9 cellular contexts compared by ENCODE assay signal in genomic region chrX:110853610-110854009, GRCh38. TPM values are rescaled to one million over a fixed set of nuclear protein-coding genes. Genes with fewer than 3 reads are reported as not detected.
DNase-seq lines count a peak whose midpoint lies in the region; ATAC-seq, FAIRE-seq and TF ChIP-seq lines count a peak whose summit lies in the region.
"Had no signal": no experiment of that assay in that cellular context is flagged by ENCODE, and none has a peak within 500 bp of the region (broad histone marks: within the 10 kb centered on the region; RNA-seq: fewer than 3 reads in every experiment).

No MANE protein-coding gene starts in this region.

- no peaks in the 10 kb centered on the region; a peak in 1 of 5 replicates for H3K4me1 ChIP-seq in K562 (replicated peaks in 1 of 2; ENCODE audit: control insufficient read depth in 2 of 2, insufficient read depth in 2 of 2, low read length in 2 of 2)
- H3K4me1 ChIP-seq in mucosa of descending colon (ENCODE audit: low read depth) = no peaks in the 10 kb centered on the region
- H3K4me1 ChIP-seq: BLaER1 treated with 17β-estradiol and CSF1 and Interleukin-3, amounts not matched to agents 10 nM and 100 nM had no signal

- H4K20me1 ChIP-seq in K562 (replicated peaks; ENCODE audit: control insufficient read depth, insufficient read depth, low read length) = no peaks in the 10 kb centered on the region

- H3K9ac ChIP-seq in K562 (ENCODE audit: insufficient read depth in 1 of 2, low read depth in 2 of 2, low read length in 2 of 2) = no peak overlapping the region
- H3K9ac ChIP-seq: BLaER1 treated with 17β-estradiol and CSF1 and Interleukin-3, amounts not matched to agents 10 nM and 100 nM had no signal

- POLR2A ChIA-PET in K562 (lab: Yijun Ruan, JAX) = interaction anchor here (0.7 kb wide), 1 partner anchor 669 kb away, joined by 3 read pairs; no protein-coding TSS in a partner anchor

- TF ChIP-seq POLR2A in K562 (conservative IDR thresholded peaks at IDR 0.05) = no peak

- in situ Hi-C loops in K562 (cut with MboI) = loop anchor here (5.0 to 25.0 kb wide), 3 partner anchors 384 to 691 kb away; no protein-coding TSS in a partner anchor

- no peaks in the 10 kb centered on the region for H3K9me3 ChIP-seq in K562 (replicated peaks; ENCODE audit: control insufficient read depth, insufficient read depth, low read depth, low read length)
- H3K9me3 ChIP-seq in mucosa of descending colon = no peaks in the 10 kb centered on the region

- no peak for TF ChIP-seq RAD21 in K562 (CRISPR knock-in tag; conservative IDR thresholded peaks at IDR 0.05 in 1 of 2, IDR thresholded peaks at IDR 0.05 in 1 of 2)

- intact Hi-C loops in K562 (cut with micrococcal nuclease) = no loop called here
- intact Hi-C loops in mucosa of descending colon (cut with DNase I, micrococcal nuclease) = no loop called here

- H3K27ac ChIP-seq in K562 (ENCODE audit: extremely low read depth, low read depth, low read length) = no peak overlapping the region
- H3K27ac ChIP-seq: BLaER1 treated with 17β-estradiol and CSF1 and Interleukin-3, amounts not matched to agents 10 nM and 100 nM had no signal

- H2AFZ ChIP-seq in K562 (ENCODE audit: low read depth, low read length) = no peak overlapping the region

- DNase-seq in NCI-H510A treated with DMSO at 0.1 percent for 48 hours (lab: John Stamatoyannopoulos, UW) = peak; percentile 3
- DNase-seq in NCI-H510A (lab: John Stamatoyannopoulos, UW) = no peak
- peak; percentile 25 for DNase-seq in NCI-H128 (lab: John Stamatoyannopoulos, UW; ENCODE audit: unreplicated experiment)
- DNase-seq in K562 (ENCODE audit: extremely low read depth in 1 of 4, low spot score in 3 of 4) = peak in 1 of 4 experiments; percentile 6
- peak in 1 of 3 donors; percentile 10 for DNase-seq in mucosa of descending colon
- no peak for DNase-seq in activated T-cell treated with anti-CD3 and anti-CD28 coated beads, Interleukin-2, amount 50 U/mL, for 1 hour

- peak in 2 of 3 experiments; percentile 8 to 15; a peak in 1 of 6 replicates for TF ChIP-seq CTCF in K562 (IDR thresholded peaks at IDR 0.05 in 2 of 3, conservative IDR thresholded peaks at IDR 0.05 in 1 of 3; ENCODE audit: insufficient read depth in 2 of 3, low read depth in 1 of 3, low read length in 3 of 3)
- TF ChIP-seq CTCF in mucosa of descending colon (IDR thresholded peaks at IDR 0.05) = no peak

- no peak for TF ChIP-seq EP300 in K562 (IDR thresholded peaks at IDR 0.05; ENCODE audit: low read length)

- H3K4me3 ChIP-seq in K562 (no peak overlapping the region), mucosa of descending colon (no peak overlapping the region)
- H3K4me3 ChIP-seq: BLaER1 treated with 17β-estradiol and CSF1 and Interleukin-3, amounts not matched to agents 10 nM and 100 nM had no signal

- H3K27me3 ChIP-seq in K562 (ENCODE audit: control insufficient read depth in 2 of 2, insufficient read depth in 2 of 2, low read length in 2 of 2) = no peaks in the 10 kb centered on the region

- H3K9me1 ChIP-seq in K562 (ENCODE audit: control insufficient read depth, insufficient read depth, low read length) = no peaks in the 10 kb centered on the region

- H3K79me2 ChIP-seq in K562 (ENCODE audit: control insufficient read depth, insufficient read depth, low read length) = no peaks in the 10 kb centered on the region

- H3K36me3 ChIP-seq in K562 (ENCODE audit: control insufficient read depth, insufficient read depth, low read length) (no peaks in the 10 kb centered on the region), mucosa of descending colon (ENCODE audit: low read depth) (no peaks in the 10 kb centered on the region)
- H3K36me3 ChIP-seq: BLaER1 treated with 17β-estradiol and CSF1 and Interleukin-3, amounts not matched to agents 10 nM and 100 nM had no signal

- 0% methylated on average over 3 of the region's 7 CpGs for WGBS in K562 (ENCODE audit: insufficient coverage, low coverage, missing lambda C conversion rate)

- CTCF ChIA-PET in K562 (lab: Yijun Ruan, JAX; ENCODE audit: low intra/inter-chr PET ratio) = no interaction called here

- no TSS peak for BruUV-seq in K562 (replicated peaks; lab: Mats Ljungman, UMichigan)

- ATAC-seq in K562 = 0 out of 3 replicates have a peak, but pooled peaks have one; percentile 40
- peak; percentile 44 for ATAC-seq in mucosa of descending colon
- ATAC-seq in HG02970 (IDR thresholded peaks at IDR 0.05; ENCODE audit: low FRiP score, unreplicated experiment) = no peak
- no peak for ATAC-seq in HG03139 (IDR thresholded peaks at IDR 0.05; ENCODE audit: unreplicated experiment)

- H3K4me2 ChIP-seq in K562 (ENCODE audit: insufficient read depth, low read length) = no peak overlapping the region
- H3K4me2 ChIP-seq: BLaER1 treated with 17β-estradiol and CSF1 and Interleukin-3, amounts not matched to agents 10 nM and 100 nM had no signal

- FAIRE-seq in K562 (lab: Jason Lieb, UNC) = no peak

TF ChIP-seq in K562, 482 proteins besides CTCF, POLR2A, EP300 and RAD21:
- no peak for TF ChIP-seq ZC3H8 (IDR thresholded peaks at IDR 0.05)
- no peak for TF ChIP-seq SMARCA5 (IDR thresholded peaks at IDR 0.05)
- TF ChIP-seq NR0B1 (IDR thresholded peaks at IDR 0.05; ENCODE audit: partially characterized antibody) = no peak
- peak; percentile 90 for TF ChIP-seq SPI1 (IDR thresholded peaks at IDR 0.05; ENCODE audit: borderline replicate concordance, low read depth, low read length)
- no peak for TF ChIP-seq HMGN3 (IDR thresholded peaks at IDR 0.05; ENCODE audit: borderline replicate concordance, extremely low read depth, insufficient read length, low read depth, low read length)

RNA-seq across cellular contexts. Expression of gene CHRDL1, which starts 58.0 kb away (rescaled TPM):
- total RNA-seq in K562 (2011; cell fraction: chromatin; rRNA removed; ENCODE audit: low replicate concordance) = not detected in 2 replicates
- total RNA-seq in K562 (2011; cell fraction: nucleolus; rRNA removed) = not detected in 2 replicates
- not detected in 2 replicates for total RNA-seq in K562 (2011; cell fraction: nucleoplasm; rRNA removed)
- total RNA-seq in K562 (2014; rRNA removed) (not detected in 2 replicates), K562 (2014; rRNA removed; fragmentation: Illumina TruSeq; extraction: Trizol) (not detected in 2 replicates), K562 (2015; rRNA removed; fragmentation: Illumina TruSeq; extraction: Trizol) (not detected in 2 replicates), K562 (2021) (not detected in 2 replicates), mucosa of descending colon (100 to 1,000 TPM in 1 of 3 donors, 10 to 100 TPM in 1, 1 to 10 TPM in 1; 9.0 to 101 (median 23.5) TPM)
- polyA plus RNA-seq in K562 (2011; rRNA removed) (not detected in 2 replicates), K562 (2014; fragmentation: Illumina TruSeq; extraction: Trizol) (not detected in 2 replicates), K562 (2014; fragmentation: Nextera tagmentation; extraction: Ambion mirVana) (not detected), K562 (2014; rRNA removed) (not detected in 2 replicates)
- polyA plus RNA-seq in K562 (2011; cell fraction: cytosol; rRNA removed) = not detected in 2 replicates
- polyA plus RNA-seq in K562 (2011; cell fraction: nucleus; rRNA removed) = not detected in 2 replicates
- polyA plus RNA-seq in K562 (2012) = not detected in 2 replicates
- not detected in 2 replicates for polyA minus RNA-seq in K562 (2011; rRNA and poly(A)+ RNA removed)
- polyA minus RNA-seq in K562 (2011; cell fraction: cytosol; rRNA and poly(A)+ RNA removed) = not detected in 2 replicates
- polyA minus RNA-seq in K562 (2011; cell fraction: nucleus; rRNA and poly(A)+ RNA removed) = not detected in 2 replicates

Comparison
In these comparisons a context has a peak if more than half of its experiments do, and no peak if none do; other contexts are left out.
1. DNase-seq: peak in NCI-H510A treated with DMSO at 0.1 percent for 48 hours (single experiment) and NCI-H128 (single experiment); none in NCI-H510A (single experiment) and activated T-cell treated with anti-CD3 and anti-CD28 coated beads, Interleukin-2, amount 50 U/mL, for 1 hour (single experiment).
2. ATAC-seq: peak in K562 (single experiment) and mucosa of descending colon (single experiment); none in HG02970 (single experiment) and HG03139 (single experiment).
3. RNA of gene CHRDL1, which starts 58.0 kb away (total RNA-seq): 9.0 to 101 TPM in mucosa of descending colon; not detected in K562; every median in the first group is over 4 times any median in the second.